Comparison of ENCODE assay signal across 17 cellular contexts in genomic region chr21:31410763-31411278, GRCh38.
DNase-seq lines count a peak whose midpoint lies in the region; ATAC-seq, FAIRE-seq and TF ChIP-seq lines count a peak whose summit lies in the region.
"Had no signal": no experiment of that assay in that cellular context is flagged by ENCODE, and none has a peak within 500 bp of the region (broad histone marks: within the 10 kb centered on the region; RNA-seq: fewer than 3 reads in every experiment).

No MANE protein-coding gene starts in this region.

- no peaks in the 10 kb centered on the region for H3K27me3 Mint-ChIP-seq in astrocyte (ENCODE audit: low read depth, unreplicated experiment)

- H2AFZ ChIP-seq in astrocyte (ENCODE audit: low read depth, low read length), result no peak overlapping the region
- H2AFZ ChIP-seq: GM23338 had no signal

- H3K4me1 ChIP-seq in left ventricle myocardium inferior (no peaks in the 10 kb centered on the region), right atrium auricular region (peaks cover 0 to 4% of the 10 kb centered on the region in 2 donors), astrocyte (ENCODE audit: insufficient read depth, low read length) (no peaks in the 10 kb centered on the region), thymus (ENCODE audit: control insufficient read depth, insufficient read depth, low read length) (peaks cover 39% of the 10 kb centered on the region)

- H3K27ac ChIP-seq in left ventricle myocardium inferior (replicated peaks) (peak overlapping the region; percentile 80), right atrium auricular region (no peak overlapping the region), astrocyte (ENCODE audit: low read depth, low read length) (no peak overlapping the region), thymus (ENCODE audit: low read depth) (peak overlapping the region; percentile 81)
- H3K27ac ChIP-seq: thoracic aorta had no signal

- H4K20me1 ChIP-seq in astrocyte (ENCODE audit: insufficient read depth, low read length), result no peaks in the 10 kb centered on the region

- H3K9me3 ChIP-seq in left ventricle myocardium inferior (replicated peaks), result no peaks in the 10 kb centered on the region
- no peaks in the 10 kb centered on the region for H3K9me3 ChIP-seq in right atrium auricular region
- no peaks in the 10 kb centered on the region for H3K9me3 ChIP-seq in astrocyte (ENCODE audit: insufficient read depth, low read depth, low read length)
- no peaks in the 10 kb centered on the region for H3K9me3 ChIP-seq in thymus (ENCODE audit: control insufficient read depth)
- H3K9me3 ChIP-seq: thoracic aorta had no signal

- no peak overlapping the region for H3K4me3 Mint-ChIP-seq in astrocyte (ENCODE audit: unreplicated experiment)
- H3K4me3 Mint-ChIP-seq: GM23338 had no signal

- no peak overlapping the region for H3K9ac ChIP-seq in astrocyte (ENCODE audit: low read length)

- TF ChIP-seq CTCF in left ventricle myocardium inferior (IDR thresholded peaks at IDR 0.05; ENCODE audit: borderline replicate concordance) (no peak), right atrium auricular region (IDR thresholded peaks at IDR 0.05) (no peak), astrocyte (IDR thresholded peaks at IDR 0.05; ENCODE audit: insufficient read depth, low read depth, low read length) (no peak)

- H3K27me3 ChIP-seq in left ventricle myocardium inferior (ENCODE audit: low read depth), result no peaks in the 10 kb centered on the region
- H3K27me3 ChIP-seq in right atrium auricular region, result no peaks in the 10 kb centered on the region
- H3K27me3 ChIP-seq in astrocyte (ENCODE audit: insufficient read depth, low read length), result no peaks in the 10 kb centered on the region
- H3K27me3 ChIP-seq in thymus (ENCODE audit: control insufficient read depth, insufficient read depth), result no peaks in the 10 kb centered on the region

- no peaks in the 10 kb centered on the region for H3K36me3 ChIP-seq in left ventricle myocardium inferior
- H3K36me3 ChIP-seq in right atrium auricular region, result no peaks in the 10 kb centered on the region
- no peaks in the 10 kb centered on the region for H3K36me3 ChIP-seq in astrocyte (ENCODE audit: insufficient read depth, low read length)
- H3K36me3 ChIP-seq in thymus (ENCODE audit: control insufficient read depth, insufficient read depth), result no peaks in the 10 kb centered on the region
- H3K36me3 ChIP-seq: thoracic aorta had no signal

- no peak overlapping the region for H3K27ac Mint-ChIP-seq in astrocyte (ENCODE audit: unreplicated experiment)
- H3K27ac Mint-ChIP-seq: GM23338 had no signal

- WGBS in thymus, result 9% methylated on average over 5 of the region's 5 CpGs

- DNase-seq in left ventricle myocardium inferior (no peak), right atrium auricular region (ENCODE audit: low spot score) (no peak), NOMO-1 (lab: John Stamatoyannopoulos, UW; ENCODE audit: unreplicated experiment in 2 of 2) (peak; percentile 23 to 31), astrocyte (ENCODE audit: low read depth) (peak; percentile 32), HPDE6-E6E7 (ENCODE audit: extremely low spot score) (no peak), medulla oblongata (ENCODE audit: extremely low spot score) (no peak)
- DNase-seq: cerebellar nuclear complex; GF-D8; hypothalamus; NCI-H146; NCI-H446; stimulated activated CD4-positive, alpha-beta T cell treated with anti-CD3 and anti-CD28 coated beads, Interleukin-1b, Interleukin-23, amount 100 ng/mL, for 48 hours had no signal

- FAIRE-seq in astrocyte (lab: Jason Lieb, UNC), result no peak
- FAIRE-seq: D721Med had no signal

- H3K4me3 ChIP-seq in left ventricle myocardium inferior, result no peak overlapping the region
- no peak overlapping the region for H3K4me3 ChIP-seq in right atrium auricular region
- H3K4me3 ChIP-seq in astrocyte (ENCODE audit: insufficient read depth, low read depth, low read length), result no peak overlapping the region
- no peak overlapping the region for H3K4me3 ChIP-seq in thymus (ENCODE audit: low read length)
- H3K4me3 ChIP-seq: GM23338, thoracic aorta had no signal

- no peaks in the 10 kb centered on the region for H3K9me3 Mint-ChIP-seq in astrocyte (ENCODE audit: unreplicated experiment)

- H3K79me2 ChIP-seq in astrocyte (ENCODE audit: insufficient read depth, low read length), result no peaks in the 10 kb centered on the region

- no peak overlapping the region for H3K4me2 ChIP-seq in astrocyte (ENCODE audit: low read length)
- H3K4me2 ChIP-seq: GM23338 had no signal

- intact Hi-C loops in left ventricle myocardium inferior (cut with micrococcal nuclease), result no loop called here

- no peaks in the 10 kb centered on the region for H3K36me3 Mint-ChIP-seq in astrocyte (ENCODE audit: low read depth, unreplicated experiment)

- ATAC-seq in HG03280 (IDR thresholded peaks at IDR 0.05; ENCODE audit: unreplicated experiment), result no peak
- ATAC-seq: GM23338 had no signal

- H3K4me1 Mint-ChIP-seq in astrocyte (ENCODE audit: low read depth, unreplicated experiment), result peaks cover 7% of the 10 kb centered on the region

Comparison
In these comparisons a context has a peak if more than half of its experiments do, and no peak if none do; other contexts are left out.
1. H3K27ac ChIP-seq: peak in left ventricle myocardium inferior (single experiment) and thymus (single experiment); none in right atrium auricular region (0 of 2) and astrocyte (single experiment).
2. DNase-seq: peak in NOMO-1 (2 of 2) and astrocyte (single experiment); none in left ventricle myocardium inferior (single experiment), right atrium auricular region (single experiment), HPDE6-E6E7 (single experiment) and medulla oblongata (single experiment).